Comparison of ENCODE assay signal across 8 cellular contexts in the genomic region with DNA sequence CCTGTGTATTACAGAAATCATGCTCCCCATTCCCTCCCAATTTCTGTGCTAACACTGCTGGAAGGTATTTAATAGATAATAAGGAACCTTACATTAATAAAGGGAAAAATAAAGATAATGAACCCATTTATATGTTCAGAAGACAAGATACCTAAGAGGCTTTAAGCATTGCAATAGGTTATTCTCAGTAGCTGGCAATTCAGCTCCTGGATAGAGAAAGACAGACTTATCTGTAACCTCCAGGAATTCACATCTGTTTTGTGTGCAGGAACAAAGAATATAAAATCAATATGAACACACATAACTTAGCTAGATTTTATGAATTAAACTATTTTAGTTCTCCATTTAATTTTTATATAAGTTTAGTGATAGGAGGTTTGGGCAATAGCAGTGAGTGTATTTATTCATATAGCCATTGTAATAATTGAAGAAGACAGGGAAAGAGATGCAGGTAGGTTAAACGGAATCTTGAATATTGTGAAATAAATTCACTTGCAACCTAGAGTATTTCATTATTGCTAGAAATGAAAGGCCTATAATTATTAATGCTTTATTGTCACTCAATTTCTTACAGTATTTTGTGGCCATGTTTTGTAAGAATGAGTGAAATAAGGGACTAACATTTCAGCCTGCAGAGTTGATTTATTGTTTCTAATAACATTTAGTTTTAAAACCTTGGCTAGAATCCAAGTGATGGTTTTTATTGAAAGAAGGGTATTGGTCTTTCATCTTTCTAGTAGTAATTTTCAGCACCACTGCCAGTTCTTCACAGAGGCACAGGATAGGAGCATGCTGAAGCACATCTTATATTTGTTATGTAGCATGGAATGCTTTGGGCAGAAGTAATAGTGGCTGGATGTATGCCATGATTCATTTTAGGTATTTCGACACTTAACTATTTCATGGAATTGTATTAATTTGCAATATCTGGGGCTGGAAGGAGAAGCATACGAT. TPM values are rescaled to one million over a fixed set of nuclear protein-coding genes. Genes with fewer than 3 reads are reported as not detected.
DNase-seq lines count a peak whose midpoint lies in the region; TF ChIP-seq lines count a peak whose summit lies in the region.

No MANE protein-coding gene starts in this region.

- no peaks in the 10 kb centered on the region for H3K9me3 ChIP-seq in prostate gland

- 39% methylated on average over 3 of the region's 3 CpGs for WGBS in prostate gland

- H3K27me3 ChIP-seq in dorsolateral prefrontal cortex = no peaks in the 10 kb centered on the region
- no peaks in the 10 kb centered on the region for H3K27me3 ChIP-seq in prostate gland (replicated peaks; ENCODE audit: insufficient read depth)

- H3K27ac ChIP-seq in dorsolateral prefrontal cortex (peak overlapping the region in 20 of 59 donors; percentile 59 to 97 (median 88)), prostate gland (peak overlapping the region in 1 of 2 donors; percentile 92)

- no peak for TF ChIP-seq POLR2A in prostate gland (IDR thresholded peaks at IDR 0.05)

- H3K4me3 ChIP-seq in dorsolateral prefrontal cortex (peak overlapping the region; percentile 56 to 100 (median 91)), prostate gland (peak overlapping the region; percentile 90 to 92)

- no peaks in the 10 kb centered on the region for H3K4me1 ChIP-seq in prostate gland (replicated peaks)

- DNase-seq in ELR (ENCODE audit: low read depth) (peak; percentile 42), NAMALWA (ENCODE audit: low spot score) (peak; percentile 42), dorsolateral prefrontal cortex (no peak), prostate gland (ENCODE audit: low spot score) (no peak), SKM-1 (lab: John Stamatoyannopoulos, UW; ENCODE audit: unreplicated experiment) (no peak), activated gamma-delta T cell treated with Interleukin-2 at 50 U/mL for 16 hours (no peak), hippocampal formation (lab: John Stamatoyannopoulos, UW) (no peak)
- DNase-seq in stimulated activated CD4-positive, alpha-beta T cell treated with anti-CD3 and anti-CD28 coated beads, Interleukin-4, amount 100 ng/mL, for 4 hours = no peak

- intact Hi-C loops in dorsolateral prefrontal cortex (cut with DNase I) (loop anchor here (5.0 to 10.0 kb wide), 6 partner anchors 99 to 501 kb away; a partner anchor contains a TSS), prostate gland (cut with DNase I) (loop anchor here (5.0 to 10.0 kb wide), 4 partner anchors 101 to 531 kb away; a partner anchor contains a TSS)

- no peak for TF ChIP-seq CTCF in dorsolateral prefrontal cortex (IDR thresholded peaks at IDR 0.05 in 54 of 56, conservative IDR thresholded peaks at IDR 0.05 in 2 of 56; ENCODE audit: low read depth in 1 of 56, partially characterized antibody in 56 of 56)
- TF ChIP-seq CTCF in prostate gland (IDR thresholded peaks at IDR 0.05) = no peak

- H3K36me3 ChIP-seq in prostate gland = no peaks in the 10 kb centered on the region

RNA-seq across cellular contexts. Expression of a gene that starts 1.5 kb away (rescaled TPM):
- total RNA-seq in dorsolateral prefrontal cortex (10 to 100 TPM; 18.3 to 47.9 (median 30.6) TPM), prostate gland (10 to 100 TPM; 17.5 to 70.3 TPM)

Comparison
In these comparisons a context has a peak if more than half of its experiments do, and no peak if none do; other contexts are left out.
1. DNase-seq: peak in ELR (single experiment) and NAMALWA (single experiment); none in dorsolateral prefrontal cortex (0 of 10), prostate gland (single experiment), SKM-1 (single experiment), stimulated activated CD4-positive, alpha-beta T cell treated with anti-CD3 and anti-CD28 coated beads, Interleukin-4, amount 100 ng/mL, for 4 hours (0 of 2), activated gamma-delta T cell treated with Interleukin-2 at 50 U/mL for 16 hours (single experiment) and hippocampal formation (0 of 2).